ENCODE assay signal across 8 cellular contexts in the genomic region with DNA sequence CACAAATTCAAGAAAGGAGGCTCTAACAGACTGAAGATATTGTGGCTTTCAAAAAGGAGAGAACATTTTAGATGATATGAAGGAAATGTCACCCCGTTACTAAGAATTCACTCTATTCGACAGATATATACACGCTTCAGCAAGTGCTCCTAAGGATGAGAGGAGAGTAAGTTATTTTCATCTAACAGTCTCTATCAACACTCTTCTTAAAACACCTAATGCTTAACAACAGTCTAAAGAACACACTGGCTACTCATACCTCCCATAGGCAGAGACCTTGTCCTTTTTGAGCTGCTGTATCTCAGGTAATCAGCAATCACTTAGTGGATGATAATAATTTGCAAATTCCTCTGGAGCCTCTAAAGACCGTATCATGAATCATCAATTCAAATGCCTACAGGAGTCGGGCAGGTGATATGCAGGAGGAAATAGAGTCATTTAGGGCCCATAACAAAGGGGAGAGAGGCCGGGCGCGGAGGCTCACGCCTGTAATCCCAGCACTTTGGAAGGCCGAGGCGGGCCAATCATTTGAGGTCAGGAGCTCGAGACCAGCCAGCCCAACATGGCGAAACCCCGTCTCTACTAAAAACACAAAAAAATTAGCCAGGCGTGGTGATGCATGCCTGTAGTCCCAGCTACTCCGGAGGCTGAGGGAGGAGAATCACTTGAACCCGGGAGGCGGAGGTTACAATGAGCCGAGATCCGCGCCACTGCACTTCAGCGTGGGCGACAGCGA. TPM values are rescaled to one million over a fixed set of nuclear protein-coding genes. Genes with fewer than 3 reads are reported as not detected.
DNase-seq lines count a peak whose midpoint lies in the region; ATAC-seq and TF ChIP-seq lines count a peak whose summit lies in the region.

No MANE protein-coding gene starts in this region.

- H3K27ac ChIP-seq in RWPE2 (ENCODE audit: poor library complexity, severe bottlenecking), result peak overlapping the region; percentile 67

- no peaks in the 10 kb centered on the region for H3K27me3 Mint-ChIP-seq in central memory CD8-positive, alpha-beta T cell
- H3K27me3 Mint-ChIP-seq in stimulated activated naive CD8-positive, alpha-beta T cell treated with anti-CD3 and anti-CD28 coated beads, Interleukin-15, amount 100 ng/mL, for 72 hours, result no peaks in the 10 kb centered on the region

- H3K4me3 ChIP-seq in RWPE2 (ENCODE audit: severe bottlenecking), result peak overlapping the region; percentile 83

- ATAC-seq in HG03025 (IDR thresholded peaks at IDR 0.05; ENCODE audit: low FRiP score, unreplicated experiment) (peak; percentile 9), RWPE2 (ENCODE audit: low read depth) (peak; percentile 11; the same call in 2 of the 3 replicates)
- no peak for ATAC-seq in central memory CD8-positive, alpha-beta T cell (replicated peaks; ENCODE audit: extremely low read depth, poor library complexity, severe bottlenecking)
- ATAC-seq in stimulated activated naive CD8-positive, alpha-beta T cell treated with anti-CD3 and anti-CD28 coated beads, Interleukin-15, amount 100 ng/mL, for 72 hours, result peak; percentile 2

- no peaks in the 10 kb centered on the region for H3K9me3 ChIP-seq in RWPE2 (ENCODE audit: severe bottlenecking)

- H3K27me3 ChIP-seq in RWPE2 (ENCODE audit: insufficient read depth, poor library complexity, severe bottlenecking), result no peaks in the 10 kb centered on the region

- peak overlapping the region; percentile 98 for H3K4me3 Mint-ChIP-seq in central memory CD8-positive, alpha-beta T cell
- H3K4me3 Mint-ChIP-seq in stimulated activated naive CD8-positive, alpha-beta T cell treated with anti-CD3 and anti-CD28 coated beads, Interleukin-15, amount 100 ng/mL, for 72 hours, result peak overlapping the region; percentile 97 to 100

- H3K9me3 Mint-ChIP-seq in central memory CD8-positive, alpha-beta T cell, result no peaks in the 10 kb centered on the region
- peaks cover 5 to 13% of the 10 kb centered on the region in 2 donors for H3K9me3 Mint-ChIP-seq in stimulated activated naive CD8-positive, alpha-beta T cell treated with anti-CD3 and anti-CD28 coated beads, Interleukin-15, amount 100 ng/mL, for 72 hours

- TF ChIP-seq CTCF in RWPE2 (IDR thresholded peaks at IDR 0.05; ENCODE audit: poor library complexity, severe bottlenecking), result no peak

- peak overlapping the region; percentile 96 for H3K27ac Mint-ChIP-seq in central memory CD8-positive, alpha-beta T cell (ENCODE audit: low read depth)
- H3K27ac Mint-ChIP-seq in stimulated activated naive CD8-positive, alpha-beta T cell treated with anti-CD3 and anti-CD28 coated beads, Interleukin-15, amount 100 ng/mL, for 72 hours, result peak overlapping the region; percentile 98 to 99

- DNase-seq in NCI-H748 (lab: John Stamatoyannopoulos, UW; ENCODE audit: unreplicated experiment), result peak; percentile 29
- DNase-seq in NCI-H748 treated with DMSO at 0.1 percent for 48 hours (lab: John Stamatoyannopoulos, UW), result no peak
- DNase-seq in RWPE2 (ENCODE audit: low spot score), result no peak
- DNase-seq in central memory CD8-positive, alpha-beta T cell (ENCODE audit: low spot score in 2 of 2), result no peak
- DNase-seq in lung microvascular endothelial cell (ENCODE audit: low read depth in 2 of 2), result peak; percentile 28 to 45
- peak; percentile 26 to 33 for DNase-seq in stimulated activated naive CD8-positive, alpha-beta T cell treated with anti-CD3 and anti-CD28 coated beads, Interleukin-15, amount 100 ng/mL, for 72 hours
- no peak for DNase-seq in NOMO-1 (lab: John Stamatoyannopoulos, UW; ENCODE audit: unreplicated experiment in 2 of 2)

- H3K36me3 ChIP-seq in RWPE2 (ENCODE audit: low read depth), result no peaks in the 10 kb centered on the region

- H3K36me3 Mint-ChIP-seq in central memory CD8-positive, alpha-beta T cell (ENCODE audit: insufficient read depth), result peaks cover 18% of the 10 kb centered on the region

- H3K4me1 Mint-ChIP-seq in central memory CD8-positive, alpha-beta T cell, result peaks cover 45% of the 10 kb centered on the region
- peaks cover 44% of the 10 kb centered on the region for H3K4me1 Mint-ChIP-seq in stimulated activated naive CD8-positive, alpha-beta T cell treated with anti-CD3 and anti-CD28 coated beads, Interleukin-15, amount 100 ng/mL, for 72 hours

- peaks cover 10% of the 10 kb centered on the region for H3K4me1 ChIP-seq in RWPE2 (ENCODE audit: insufficient read depth, poor library complexity, severe bottlenecking)

RNA-seq across cellular contexts. Expression of a gene that starts 1.3 kb away (rescaled TPM):
- 18.3 and 27.6 TPM in 2 replicates for total RNA-seq in lung microvascular endothelial cell

RNA-seq across cellular contexts. Expression of a gene that starts 45.2 kb away (rescaled TPM):
- 32.3 and 32.9 TPM in 2 replicates for total RNA-seq in lung microvascular endothelial cell

Comparison
In these comparisons a context has a peak if more than half of its experiments do, and no peak if none do; other contexts are left out.
1. DNase-seq: peak in NCI-H748 (single experiment), lung microvascular endothelial cell (2 of 2) and stimulated activated naive CD8-positive, alpha-beta T cell treated with anti-CD3 and anti-CD28 coated beads, Interleukin-15, amount 100 ng/mL, for 72 hours (2 of 2); none in NCI-H748 treated with DMSO at 0.1 percent for 48 hours (single experiment), RWPE2 (single experiment), central memory CD8-positive, alpha-beta T cell (0 of 2) and NOMO-1 (0 of 2).